Comparison of ENCODE assay signal across 1 cellular context in the genomic region with DNA sequence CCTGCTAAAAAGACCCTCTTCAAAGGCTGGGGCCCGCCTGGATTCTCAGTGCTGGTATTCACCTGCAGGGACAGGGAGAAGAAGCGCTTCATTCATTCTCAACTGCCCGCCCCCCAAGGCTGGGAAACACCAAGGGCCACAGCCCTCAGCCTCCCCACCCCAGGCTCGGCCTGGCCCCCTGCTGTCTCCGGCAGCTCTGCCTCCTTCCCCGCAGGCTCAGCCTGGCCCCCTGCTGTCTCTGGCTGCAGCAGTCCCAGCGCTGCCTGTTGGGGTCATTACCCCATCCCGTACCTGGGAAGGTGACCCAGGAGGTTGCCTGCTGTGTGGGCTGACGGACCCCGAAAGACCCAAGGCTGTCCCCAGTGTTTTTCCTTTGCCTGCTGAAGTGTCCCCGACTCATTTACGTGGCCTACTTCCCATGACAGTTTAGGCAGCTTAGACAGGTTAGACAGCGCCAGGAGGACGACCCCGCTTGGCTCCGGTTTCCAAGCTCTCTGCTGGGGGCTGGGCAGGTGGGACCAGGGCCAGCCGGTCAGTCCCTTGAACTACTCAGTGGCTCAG.
TF ChIP-seq lines count a peak whose summit lies in the region.

No MANE protein-coding gene starts in this region.

TF ChIP-seq in HepG2, 621 proteins besides CTCF, POLR2A, EP300 and RAD21:
- no peak for TF ChIP-seq ZNF33A (CRISPR knock-in tag; IDR thresholded peaks at IDR 0.05; ENCODE audit: borderline replicate concordance)
- TF ChIP-seq SMAD3 (CRISPR knock-in tag; IDR thresholded peaks at IDR 0.05): no peak
- no peak for TF ChIP-seq ZNF598 (CRISPR knock-in tag; IDR thresholded peaks at IDR 0.05; ENCODE audit: borderline replicate concordance)
- TF ChIP-seq POLR2G (IDR thresholded peaks at IDR 0.05; ENCODE audit: low read depth, low read length): 0 out of 2 replicates have a peak, but pooled peaks have one; percentile 23
- TF ChIP-seq ARID4A (CRISPR knock-in tag; IDR thresholded peaks at IDR 0.05; ENCODE audit: borderline replicate concordance): no peak
- no peak for TF ChIP-seq HNRNPH1 (optimal IDR thresholded peaks at IDR 0.05; ENCODE audit: low read depth, low read length)
- TF ChIP-seq AGO2 (optimal IDR thresholded peaks at IDR 0.05; ENCODE audit: low read depth, low read length): peak; percentile 86
- no peak for TF ChIP-seq ZNF556 (CRISPR knock-in tag; IDR thresholded peaks at IDR 0.05; ENCODE audit: borderline replicate concordance)
- TF ChIP-seq ZNF367 (CRISPR knock-in tag; IDR thresholded peaks at IDR 0.05; ENCODE audit: borderline replicate concordance): no peak
- TF ChIP-seq PAX8 (CRISPR knock-in tag; IDR thresholded peaks at IDR 0.05; ENCODE audit: borderline replicate concordance): no peak
- TF ChIP-seq ZFP36L1 (CRISPR knock-in tag; IDR thresholded peaks at IDR 0.05): no peak
